ENCODE assay signal across 26 cellular contexts in genomic region chr7:78852951-78853350, GRCh38.
DNase-seq lines count a peak whose midpoint lies in the region; TF ChIP-seq lines count a peak whose summit lies in the region.
"Had no signal": no experiment of that assay in that cellular context is flagged by ENCODE, and none has a peak within 500 bp of the region (broad histone marks: within the 10 kb centered on the region; RNA-seq: fewer than 3 reads in every experiment).

No MANE protein-coding gene starts in this region.

- no peak for TF ChIP-seq CTCF in retinal pigment epithelial cell (conservative IDR thresholded peaks at IDR 0.05; ENCODE audit: low read depth, low read length)

- H3K4me3 ChIP-seq in retinal pigment epithelial cell (ENCODE audit: low read length): no peak overlapping the region
- H3K4me3 ChIP-seq: coronary artery, left ventricle myocardium inferior, prostate gland had no signal

- peak; percentile 95 for DNase-seq in EH (ENCODE audit: low read depth)
- peak; percentile 92 for DNase-seq in LHCN-M2 (ENCODE audit: low read depth)
- peak; percentile 2 for DNase-seq in fibroblast of gingiva (ENCODE audit: low read depth)
- peak; percentile 33 for DNase-seq in retinal pigment epithelial cell (ENCODE audit: low read depth)
- DNase-seq in activated CD8-positive, alpha-beta memory T cell treated with anti-CD3 and anti-CD28 coated beads for 24 hours: no peak
- DNase-seq in NCI-H146 treated with DMSO at 0.1 percent for 48 hours (lab: John Stamatoyannopoulos, UW; ENCODE audit: unreplicated experiment): no peak
- DNase-seq in mesenteric fat pad (ENCODE audit: low spot score): no peak
- no peak for DNase-seq in hepatic stellate cell (ENCODE audit: low spot score)
- DNase-seq: ACHN; activated B cell treated with CpG ODN at 0.5 μM for 24 hours; activated naive CD4-positive, alpha-beta T cell treated with anti-CD3 and anti-CD28 coated beads, Interleukin-2, amount 10 ng/mL, durations not matched to agents 7 days and 5 days; amniotic stem cell; C1 segment of cervical spinal cord; COR-L47; islet precursor cell; left ventricle myocardium inferior; naive thymus-derived CD4-positive, alpha-beta T cell; NCI-H1105; NCI-H1930; NCI-H2227 treated with DMSO at 0.1 percent for 48 hours; NCI-H526 treated with DMSO at 0.1 percent for 48 hours; nucleus accumbens; SHP77 treated with DMSO at 0.1 percent for 48 hours; SW 1271 had no signal

Comparison
In these comparisons a context has a peak if more than half of its experiments do, and no peak if none do; other contexts are left out.
1. DNase-seq: peak in EH (single experiment), LHCN-M2 (single experiment), fibroblast of gingiva (single experiment) and retinal pigment epithelial cell (single experiment); none in activated CD8-positive, alpha-beta memory T cell treated with anti-CD3 and anti-CD28 coated beads for 24 hours (single experiment), NCI-H146 treated with DMSO at 0.1 percent for 48 hours (single experiment), mesenteric fat pad (single experiment) and hepatic stellate cell (single experiment).